Comparison of ENCODE assay signal across 18 cellular contexts in genomic region chr13:113231306-113232207, GRCh38. TPM values are rescaled to one million over a fixed set of nuclear protein-coding genes. Genes with fewer than 3 reads are reported as not detected.
DNase-seq lines count a peak whose midpoint lies in the region; ATAC-seq and TF ChIP-seq lines count a peak whose summit lies in the region.
"Had no signal": no experiment of that assay in that cellular context is flagged by ENCODE, and none has a peak within 500 bp of the region (broad histone marks: within the 10 kb centered on the region; RNA-seq: fewer than 3 reads in every experiment).

No MANE protein-coding gene starts in this region.

- H3K4me3 ChIP-seq in DND-41 (ENCODE audit: low read depth in 1 of 2, low read length in 2 of 2) (no peak overlapping the region), mucosa of descending colon (no peak overlapping the region)
- H3K4me3 ChIP-seq: right lobe of liver had no signal

- no peak overlapping the region for H3K4me2 ChIP-seq in DND-41 (ENCODE audit: insufficient read depth, low read length)

- H3K36me3 ChIP-seq in DND-41 (ENCODE audit: insufficient read depth, low read length) (peaks cover 81% of the 10 kb centered on the region), mucosa of descending colon (ENCODE audit: low read depth) (no peaks in the 10 kb centered on the region)

- no peak overlapping the region for H3K27ac ChIP-seq in DND-41 (ENCODE audit: low read length)
- H3K27ac ChIP-seq: brain microvascular endothelial cell, HL-60, parathyroid adenoma, right lobe of liver had no signal

- peaks cover 94% of the 10 kb centered on the region for H3K36me3 Mint-ChIP-seq in activated T-cell treated with anti-CD3 and anti-CD28 coated beads, Interleukin-2, amount 50 U/mL, for 24 hours (ENCODE audit: low read depth)

- intact Hi-C loops in mucosa of descending colon (cut with DNase I, micrococcal nuclease), result no loop called here

- H3K4me1 Mint-ChIP-seq in activated T-cell treated with anti-CD3 and anti-CD28 coated beads, Interleukin-2, amount 50 U/mL, for 24 hours (ENCODE audit: low read depth), result no peaks in the 10 kb centered on the region

- H3K9ac ChIP-seq in DND-41 (ENCODE audit: low read depth, low read length), result no peak overlapping the region
- H3K9ac ChIP-seq: parathyroid adenoma had no signal

- H3K4me3 Mint-ChIP-seq in activated T-cell treated with anti-CD3 and anti-CD28 coated beads, Interleukin-2, amount 50 U/mL, for 24 hours, result no peak overlapping the region
- H3K4me3 Mint-ChIP-seq: IgD-negative memory B cell; natural killer cell treated with Interleukin-12 subunit alpha and Interleukin-12 subunit beta and Interleukin-15 and Interleukin-18, amount 100 ng/mL, for 72 hours had no signal

- ATAC-seq in DND-41 (ENCODE audit: insufficient read depth, low read depth) (peak; percentile 41; the same call in 2 of the 3 replicates), mucosa of descending colon (peak; percentile 10)
- ATAC-seq: natural killer cell treated with Interleukin-12 subunit alpha and Interleukin-12 subunit beta and Interleukin-15 and Interleukin-18, amount 100 ng/mL, for 72 hours had no signal

- no peaks in the 10 kb centered on the region for H3K9me3 ChIP-seq in DND-41 (ENCODE audit: insufficient read depth, low read length, severe bottlenecking)
- H3K9me3 ChIP-seq in mucosa of descending colon, result no peaks in the 10 kb centered on the region
- H3K9me3 ChIP-seq: right lobe of liver had no signal

- no peaks in the 10 kb centered on the region for H3K9me3 Mint-ChIP-seq in activated T-cell treated with anti-CD3 and anti-CD28 coated beads, Interleukin-2, amount 50 U/mL, for 24 hours
- H3K9me3 Mint-ChIP-seq: IgD-negative memory B cell; natural killer cell treated with Interleukin-12 subunit alpha and Interleukin-12 subunit beta and Interleukin-15 and Interleukin-18, amount 100 ng/mL, for 72 hours had no signal

- DNase-seq in activated T-cell treated with anti-CD3 and anti-CD28 coated beads, Interleukin-2, amount 50 U/mL, for 24 hours, result no peak
- no peak for DNase-seq in activated T-cell treated with anti-CD3 and anti-CD28 coated beads, Interleukin-2, amount 50 U/mL, for 1 hour
- DNase-seq in DND-41 (no peak), mucosa of descending colon (no peak), DMS53 (lab: John Stamatoyannopoulos, UW) (no peak), HCEC 1CT (no peak), occipital lobe (lab: John Stamatoyannopoulos, UW) (no peak)
- peak; percentile 37 to 43 for DNase-seq in activated CD4-positive, alpha-beta T cell treated with anti-CD3 and anti-CD28 coated beads, Interleukin-2, amount 50 U/mL, for 4 hours
- DNase-seq: activated CD4-positive, CD25-positive, alpha-beta regulatory T cell treated with anti-CD3 and anti-CD28 coated beads, Interleukin-2, amount 50 U/mL, for 72 hours; brain microvascular endothelial cell; NCI-H1417; NCI-H526 treated with DMSO at 0.1 percent for 48 hours; right lobe of liver; substantia nigra had no signal

- no peaks in the 10 kb centered on the region for H3K27me3 Mint-ChIP-seq in activated T-cell treated with anti-CD3 and anti-CD28 coated beads, Interleukin-2, amount 50 U/mL, for 24 hours
- H3K27me3 Mint-ChIP-seq: IgD-negative memory B cell; natural killer cell treated with Interleukin-12 subunit alpha and Interleukin-12 subunit beta and Interleukin-15 and Interleukin-18, amount 100 ng/mL, for 72 hours had no signal

- H3K27me3 ChIP-seq in DND-41 (ENCODE audit: insufficient read depth, low read length, poor library complexity), result no peaks in the 10 kb centered on the region
- H3K27me3 ChIP-seq: brain microvascular endothelial cell, right lobe of liver had no signal

- H3K79me2 ChIP-seq in DND-41 (ENCODE audit: insufficient read depth, low read length), result peaks cover 10% of the 10 kb centered on the region; the same call in 1 of the 2 replicates
- H3K79me2 ChIP-seq: parathyroid adenoma had no signal

- H4K20me1 ChIP-seq in DND-41 (ENCODE audit: insufficient read depth, low read length), result peaks cover 21% of the 10 kb centered on the region

- peak overlapping the region; percentile 72 for H3K27ac Mint-ChIP-seq in activated T-cell treated with anti-CD3 and anti-CD28 coated beads, Interleukin-2, amount 50 U/mL, for 24 hours
- H3K27ac Mint-ChIP-seq: natural killer cell treated with Interleukin-12 subunit alpha and Interleukin-12 subunit beta and Interleukin-15 and Interleukin-18, amount 100 ng/mL, for 72 hours had no signal

- TF ChIP-seq CTCF in DND-41 (IDR thresholded peaks at IDR 0.05; ENCODE audit: borderline replicate concordance, extremely low read depth, low read length, poor library complexity, severe bottlenecking) (no peak), mucosa of descending colon (IDR thresholded peaks at IDR 0.05) (no peak)

- H2AFZ ChIP-seq in DND-41 (ENCODE audit: low read depth, low read length), result no peak overlapping the region
- H2AFZ ChIP-seq: parathyroid adenoma had no signal

- H3K4me1 ChIP-seq in DND-41 (ENCODE audit: insufficient read depth, low read length) (no peaks in the 10 kb centered on the region), mucosa of descending colon (ENCODE audit: low read depth) (no peaks in the 10 kb centered on the region)
- H3K4me1 ChIP-seq: parathyroid adenoma, right lobe of liver had no signal

RNA-seq across cellular contexts. Expression of gene CUL4A, which starts 22.1 kb away (rescaled TPM):
- total RNA-seq in mucosa of descending colon (10 to 100 TPM; 57.2 to 71.8 (median 59.8) TPM), occipital lobe (55.7 TPM)

RNA-seq across cellular contexts. Expression of gene PCID2, which starts 23.1 kb away (rescaled TPM):
- total RNA-seq in mucosa of descending colon (10 to 100 TPM; 26.8 to 51.6 (median 35.0) TPM), occipital lobe (45.9 TPM)

Comparison
In these comparisons a context has a peak if more than half of its experiments do, and no peak if none do; other contexts are left out.
1. DNase-seq: peak in activated CD4-positive, alpha-beta T cell treated with anti-CD3 and anti-CD28 coated beads, Interleukin-2, amount 50 U/mL, for 4 hours (2 of 2); none in activated T-cell treated with anti-CD3 and anti-CD28 coated beads, Interleukin-2, amount 50 U/mL, for 24 hours (single experiment), activated T-cell treated with anti-CD3 and anti-CD28 coated beads, Interleukin-2, amount 50 U/mL, for 1 hour (single experiment), DND-41 (single experiment), mucosa of descending colon (0 of 3), DMS53 (single experiment), HCEC 1CT (single experiment) and occipital lobe (single experiment).